ENCODE assay signal across 17 cellular contexts in the genomic region with DNA sequence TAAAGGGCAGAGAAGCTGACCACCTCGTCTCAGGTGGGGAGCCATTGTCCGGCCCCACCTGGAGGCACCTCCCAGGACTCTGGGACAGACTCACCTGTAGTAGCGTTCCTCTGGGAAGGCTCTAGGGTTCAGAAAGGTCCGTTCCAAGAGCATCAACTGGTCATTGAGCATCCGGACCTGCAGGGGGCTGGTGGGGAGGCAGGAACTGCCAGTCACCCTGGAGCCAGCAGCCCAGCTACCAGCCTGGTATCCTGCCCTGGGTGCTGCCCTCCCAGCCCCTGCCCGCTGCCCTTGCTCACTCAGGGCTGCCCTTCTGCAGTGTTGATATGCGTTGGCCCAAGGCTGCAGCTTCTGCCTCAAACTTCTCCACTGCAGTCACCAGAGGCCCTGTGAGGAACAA. TPM values are rescaled to one million over a fixed set of nuclear protein-coding genes. Genes with fewer than 3 reads are reported as not detected.
DNase-seq lines count a peak whose midpoint lies in the region; TF ChIP-seq lines count a peak whose summit lies in the region.
"Had no signal": no experiment of that assay in that cellular context is flagged by ENCODE, and none has a peak within 500 bp of the region (broad histone marks: within the 10 kb centered on the region; RNA-seq: fewer than 3 reads in every experiment).

No MANE protein-coding gene starts in this region.

- H2BK12ac ChIP-seq in mesenchymal stem cell (ENCODE audit: low read length in 2 of 2) = no peak overlapping the region

- H3K4me3 Mint-ChIP-seq in T-helper 1 cell treated with Interleukin-12 subunit alpha and Interleukin-12 subunit beta and Interleukin-4 antibody, amounts not matched to agents 30 μg/mL and 1 μg/mL, for 36 hours = peak overlapping the region; percentile 17
- no peak overlapping the region for H3K4me3 Mint-ChIP-seq in endodermal cell
- H3K4me3 Mint-ChIP-seq: HFFc6 had no signal

- no peak overlapping the region for H3K4ac ChIP-seq in mesenchymal stem cell (ENCODE audit: low read depth in 1 of 2, low read length in 2 of 2)

- H3K9me3 Mint-ChIP-seq in T-helper 1 cell treated with Interleukin-12 subunit alpha and Interleukin-12 subunit beta and Interleukin-4 antibody, amounts not matched to agents 30 μg/mL and 1 μg/mL, for 36 hours = no peaks in the 10 kb centered on the region
- no peaks in the 10 kb centered on the region for H3K9me3 Mint-ChIP-seq in endodermal cell
- H3K9me3 Mint-ChIP-seq: CD4-positive, CD25-positive, alpha-beta regulatory T cell; CD8-positive, alpha-beta memory T cell; HFFc6; IgD-negative memory B cell had no signal

- H3K14ac ChIP-seq in mesenchymal stem cell (ENCODE audit: low read length in 2 of 2) = no peak overlapping the region

- H4K20me1 ChIP-seq in PC-9 (ENCODE audit: insufficient read depth) = no peaks in the 10 kb centered on the region

- no peak overlapping the region for H3K27ac ChIP-seq in endodermal cell (ENCODE audit: low read depth, low read length)
- H3K27ac ChIP-seq in PC-9 = no peak overlapping the region
- no peak overlapping the region for H3K27ac ChIP-seq in mesenchymal stem cell (ENCODE audit: low read length, poor library complexity, severe bottlenecking)
- H3K27ac ChIP-seq: GM23248, HL-60 had no signal

- WGBS in endodermal cell (ENCODE audit: insufficient coverage in 1 of 2, insufficient read length in 1 of 2), 2 experiments = 90 to 95% methylated on average over 5 to 7 of the region's 7 CpGs
- 96% methylated on average over 7 of the region's 7 CpGs for WGBS in mesenchymal stem cell

- H3K23ac ChIP-seq in mesenchymal stem cell (ENCODE audit: low read length in 2 of 2) = no peak overlapping the region

- H4K91ac ChIP-seq in mesenchymal stem cell (ENCODE audit: low read length) = no peak overlapping the region

- no peak overlapping the region for H4K8ac ChIP-seq in mesenchymal stem cell (ENCODE audit: low read length)

- POLR2A ChIA-PET in PC-9 (lab: Charles Lee; ENCODE audit: unreplicated experiment) = no interaction called here

- H3K9me2 ChIP-seq in PC-9 (ENCODE audit: insufficient read depth) = no peaks in the 10 kb centered on the region

- BruUV-seq in PC-9 (replicated peaks; lab: Mats Ljungman, UMichigan) = no TSS peak

- peak; percentile 16 for TF ChIP-seq CTCF in endodermal cell (conservative IDR thresholded peaks at IDR 0.05)
- no peak for TF ChIP-seq CTCF in PC-9 (conservative IDR thresholded peaks at IDR 0.05)

- no peak overlapping the region for H2AK5ac ChIP-seq in mesenchymal stem cell (ENCODE audit: low read length, severe bottlenecking)

- intact Hi-C loops in PC-9 (cut with micrococcal nuclease; ENCODE audit: unreplicated experiment) = no loop called here

- H3K27ac Mint-ChIP-seq in T-helper 1 cell treated with Interleukin-12 subunit alpha and Interleukin-12 subunit beta and Interleukin-4 antibody, amounts not matched to agents 30 μg/mL and 1 μg/mL, for 36 hours = no peak overlapping the region
- no peak overlapping the region for H3K27ac Mint-ChIP-seq in endodermal cell
- H3K27ac Mint-ChIP-seq: CD8-positive, alpha-beta memory T cell; HFFc6; IgD-negative memory B cell had no signal

- H3K27me3 ChIP-seq in H7 (ENCODE audit: control insufficient read depth, insufficient read depth, low read length) = no peaks in the 10 kb centered on the region; the same call in 1 of the 2 replicates
- H3K27me3 ChIP-seq in endodermal cell (ENCODE audit: control insufficient read depth, insufficient read depth, low read length, poor library complexity, severe bottlenecking) = no peaks in the 10 kb centered on the region
- H3K27me3 ChIP-seq in PC-9 (ENCODE audit: insufficient read depth, low read depth) = no peaks in the 10 kb centered on the region
- no peaks in the 10 kb centered on the region for H3K27me3 ChIP-seq in mesenchymal stem cell (ENCODE audit: control insufficient read depth in 1 of 2, insufficient read depth in 1 of 2, low read length in 2 of 2)

- H2BK120ac ChIP-seq in mesenchymal stem cell (ENCODE audit: low read depth, low read length) = no peak overlapping the region

- peaks cover 12% of the 10 kb centered on the region; the same call in 1 of the 2 replicates for H3F3A ChIP-seq in PC-9 (ENCODE audit: insufficient read depth, low read depth)

- H3K18ac ChIP-seq in mesenchymal stem cell (ENCODE audit: low read depth in 1 of 2, low read length in 2 of 2) = no peak overlapping the region

- H2AFZ ChIP-seq in PC-9 (no peak overlapping the region), mesenchymal stem cell (ENCODE audit: low read depth, low read length) (no peak overlapping the region)
- H2AFZ ChIP-seq: GM23248 had no signal

- H3K36me3 Mint-ChIP-seq in T-helper 1 cell treated with Interleukin-12 subunit alpha and Interleukin-12 subunit beta and Interleukin-4 antibody, amounts not matched to agents 30 μg/mL and 1 μg/mL, for 36 hours (ENCODE audit: low read depth) = peaks cover 16% of the 10 kb centered on the region
- H3K36me3 Mint-ChIP-seq in endodermal cell (ENCODE audit: low read depth) = peaks cover 10% of the 10 kb centered on the region

- no peaks in the 10 kb centered on the region for H3K9me3 ChIP-seq in endodermal cell (ENCODE audit: control insufficient read depth, low read length)
- H3K9me3 ChIP-seq in PC-9 (ENCODE audit: insufficient read depth, low read depth) = no peaks in the 10 kb centered on the region
- H3K9me3 ChIP-seq in mesenchymal stem cell (ENCODE audit: control insufficient read depth, low read length) = no peaks in the 10 kb centered on the region

- DNase-seq in T-helper 1 cell (no peak), 8988T (peak; percentile 69), H7 (peak; percentile 65), endodermal cell (no peak), PC-9 (no peak), HPDE6-E6E7 (ENCODE audit: extremely low spot score) (no peak), mesenchymal stem cell (no peak)
- DNase-seq: C1 segment of cervical spinal cord; CD4-positive, CD25-positive, alpha-beta regulatory T cell; CD8-positive, alpha-beta memory T cell; COR-L47; GM23248; HFFc6 had no signal

- peaks cover 16% of the 10 kb centered on the region for H3K4me1 Mint-ChIP-seq in T-helper 1 cell treated with Interleukin-12 subunit alpha and Interleukin-12 subunit beta and Interleukin-4 antibody, amounts not matched to agents 30 μg/mL and 1 μg/mL, for 36 hours (ENCODE audit: low read depth)
- H3K4me1 Mint-ChIP-seq in endodermal cell = peaks cover 4% of the 10 kb centered on the region

- no peak overlapping the region for H2BK15ac ChIP-seq in mesenchymal stem cell (ENCODE audit: low read depth, poor library complexity, severe bottlenecking)

- no peak overlapping the region for H3K4me3 ChIP-seq in H7 (ENCODE audit: insufficient read depth, low read depth, low read length)
- no peak overlapping the region for H3K4me3 ChIP-seq in endodermal cell (ENCODE audit: low read length)
- H3K4me3 ChIP-seq in PC-9 = no peak overlapping the region
- no peak overlapping the region for H3K4me3 ChIP-seq in mesenchymal stem cell (ENCODE audit: insufficient read depth in 1 of 2, low read depth in 1 of 2, low read length in 2 of 2)
- H3K4me3 ChIP-seq: GM23248 had no signal

- peaks cover 23% of the 10 kb centered on the region for H3K79me2 ChIP-seq in PC-9 (ENCODE audit: low read depth)

- H3K36me3 ChIP-seq in H7 (replicated peaks; ENCODE audit: control insufficient read depth, insufficient read depth, low read length) (peaks cover 7% of the 10 kb centered on the region), endodermal cell (ENCODE audit: control insufficient read depth, insufficient read depth, low read length) (peaks cover 7% of the 10 kb centered on the region), PC-9 (ENCODE audit: low read depth) (no peaks in the 10 kb centered on the region), mesenchymal stem cell (ENCODE audit: control insufficient read depth in 1 of 2, insufficient read depth in 2 of 2, low read depth in 1 of 2, low read length in 2 of 2) (peaks cover 25 to 33% of the 10 kb centered on the region in 2 experiments)

- no peak overlapping the region for H3K4me2 ChIP-seq in PC-9
- no peak overlapping the region for H3K4me2 ChIP-seq in mesenchymal stem cell (ENCODE audit: low read length, poor library complexity, severe bottlenecking)

- H2BK5ac ChIP-seq in mesenchymal stem cell (ENCODE audit: low read depth, low read length, poor library complexity, severe bottlenecking) = no peak overlapping the region

- H3K79me1 ChIP-seq in mesenchymal stem cell (replicated peaks; ENCODE audit: low read length, poor library complexity, severe bottlenecking) = peaks cover 37% of the 10 kb centered on the region

- H3K9ac ChIP-seq in endodermal cell (ENCODE audit: extremely low read depth, low read length, poor library complexity, severe bottlenecking) (no peak overlapping the region), mesenchymal stem cell (ENCODE audit: low read length) (no peak overlapping the region)
- H3K9ac ChIP-seq: GM23248 had no signal

- CTCF ChIA-PET in PC-9 (lab: Charles Lee) = interaction anchor here (0.6 kb wide), 1 partner anchor 24 kb away, joined by 3 read pairs; no protein-coding TSS in a partner anchor

- H3K4me1 ChIP-seq in endodermal cell (ENCODE audit: control insufficient read depth, insufficient read depth, low read length) (no peaks in the 10 kb centered on the region), PC-9 (replicated peaks; ENCODE audit: insufficient read depth) (peaks cover 17% of the 10 kb centered on the region), mesenchymal stem cell (ENCODE audit: control insufficient read depth, insufficient read depth, low read depth, low read length) (peaks cover 13% of the 10 kb centered on the region)

- peaks cover 4% of the 10 kb centered on the region for H3K27me3 Mint-ChIP-seq in T-helper 1 cell treated with Interleukin-12 subunit alpha and Interleukin-12 subunit beta and Interleukin-4 antibody, amounts not matched to agents 30 μg/mL and 1 μg/mL, for 36 hours (ENCODE audit: low read depth)
- peaks cover 9% of the 10 kb centered on the region for H3K27me3 Mint-ChIP-seq in endodermal cell (ENCODE audit: insufficient read depth)
- H3K27me3 Mint-ChIP-seq: CD4-positive, CD25-positive, alpha-beta regulatory T cell; IgD-negative memory B cell had no signal

RNA-seq across cellular contexts. Expression of gene SAC3D1, which starts 4.7 kb away (rescaled TPM):
- 15.4 TPM in 2 replicates for total RNA-seq in H7 (2014; rRNA removed; shearing (Covaris generic))
- total RNA-seq in endodermal cell (10 to 100 TPM; 11.4 to 12.0 TPM), PC-9 (2021) (33.9 and 48.0 TPM in 2 replicates)
- polyA plus RNA-seq in endodermal cell (2013, experiment 1 of 2) = 20.5 TPM
- 19.5 TPM for polyA plus RNA-seq in endodermal cell (2013, experiment 2 of 2)
- polyA plus RNA-seq in mesenchymal stem cell (2013, experiment 1 of 2) = 8.2 TPM
- polyA plus RNA-seq in mesenchymal stem cell (2013, experiment 2 of 2) = 8.5 TPM

RNA-seq across cellular contexts. Expression of gene NAALADL1, which starts 12.6 kb away (rescaled TPM):
- total RNA-seq in H7 (2014; rRNA removed; shearing (Covaris generic)) = 1.4 and 2.4 TPM in 2 replicates
- total RNA-seq in endodermal cell (1 to 10 TPM; 2.2 to 4.5 TPM), PC-9 (2021) (not detected in 2 replicates)
- polyA plus RNA-seq in endodermal cell (2013, experiment 1 of 2) = 1.4 TPM
- polyA plus RNA-seq in endodermal cell (2013, experiment 2 of 2) = 0.75 TPM
- polyA plus RNA-seq in mesenchymal stem cell (2013, experiment 1 of 2) = 0.40 TPM
- 0.29 TPM for polyA plus RNA-seq in mesenchymal stem cell (2013, experiment 2 of 2)
- total RNA-seq: A673, HFFc6 had no signal

RNA-seq across cellular contexts. Expression of gene SNX15, which starts 18.5 kb away (rescaled TPM):
- total RNA-seq in H7 (2014; rRNA removed; shearing (Covaris generic)) = 11.8 and 12.7 TPM in 2 replicates
- 10 to 100 TPM; 14.2 to 16.4 TPM for total RNA-seq in endodermal cell
- 20.9 TPM for polyA plus RNA-seq in endodermal cell (2013, experiment 1 of 2)
- polyA plus RNA-seq in endodermal cell (2013, experiment 2 of 2) = 19.8 TPM
- total RNA-seq in PC-9 (2021) = 38.2 and 40.6 TPM in 2 replicates
- 18.5 TPM for polyA plus RNA-seq in mesenchymal stem cell (2013, experiment 1 of 2)
- 17.5 TPM for polyA plus RNA-seq in mesenchymal stem cell (2013, experiment 2 of 2)

RNA-seq across cellular contexts. Expression of gene ARL2, which starts 31.8 kb away (rescaled TPM):
- total RNA-seq in H7 (2014; rRNA removed; shearing (Covaris generic)) = 219 and 221 TPM in 2 replicates
- 100 to 1,000 TPM; 127 to 199 TPM for total RNA-seq in endodermal cell
- 160 TPM for polyA plus RNA-seq in endodermal cell (2013, experiment 1 of 2)
- polyA plus RNA-seq in endodermal cell (2013, experiment 2 of 2) = 144 TPM
- 97.5 and 106 TPM in 2 replicates for total RNA-seq in PC-9 (2021)
- polyA plus RNA-seq in mesenchymal stem cell (2013, experiment 1 of 2) = 86.1 TPM
- 84.5 TPM for polyA plus RNA-seq in mesenchymal stem cell (2013, experiment 2 of 2)

RNA-seq across cellular contexts. Expression of gene CDCA5, which starts 38.1 kb away (rescaled TPM):
- 83.8 and 88.7 TPM in 2 replicates for total RNA-seq in H7 (2014; rRNA removed; shearing (Covaris generic))
- total RNA-seq in endodermal cell = 10 to 100 TPM; 48.1 to 82.6 TPM
- 52.0 TPM for polyA plus RNA-seq in endodermal cell (2013, experiment 1 of 2)
- 46.1 TPM for polyA plus RNA-seq in endodermal cell (2013, experiment 2 of 2)
- 86.4 and 97.8 TPM in 2 replicates for total RNA-seq in PC-9 (2021)
- polyA plus RNA-seq in mesenchymal stem cell (2013, experiment 1 of 2) = 3.3 TPM
- polyA plus RNA-seq in mesenchymal stem cell (2013, experiment 2 of 2) = 3.6 TPM

Comparison
In these comparisons a context has a peak if more than half of its experiments do, and no peak if none do; other contexts are left out.
1. DNase-seq: peak in 8988T (single experiment) and H7 (single experiment); none in T-helper 1 cell (0 of 5), endodermal cell (single experiment), PC-9 (0 of 2), HPDE6-E6E7 (single experiment) and mesenchymal stem cell (single experiment).